25 cellular contexts compared by ENCODE assay signal in the genomic region with DNA sequence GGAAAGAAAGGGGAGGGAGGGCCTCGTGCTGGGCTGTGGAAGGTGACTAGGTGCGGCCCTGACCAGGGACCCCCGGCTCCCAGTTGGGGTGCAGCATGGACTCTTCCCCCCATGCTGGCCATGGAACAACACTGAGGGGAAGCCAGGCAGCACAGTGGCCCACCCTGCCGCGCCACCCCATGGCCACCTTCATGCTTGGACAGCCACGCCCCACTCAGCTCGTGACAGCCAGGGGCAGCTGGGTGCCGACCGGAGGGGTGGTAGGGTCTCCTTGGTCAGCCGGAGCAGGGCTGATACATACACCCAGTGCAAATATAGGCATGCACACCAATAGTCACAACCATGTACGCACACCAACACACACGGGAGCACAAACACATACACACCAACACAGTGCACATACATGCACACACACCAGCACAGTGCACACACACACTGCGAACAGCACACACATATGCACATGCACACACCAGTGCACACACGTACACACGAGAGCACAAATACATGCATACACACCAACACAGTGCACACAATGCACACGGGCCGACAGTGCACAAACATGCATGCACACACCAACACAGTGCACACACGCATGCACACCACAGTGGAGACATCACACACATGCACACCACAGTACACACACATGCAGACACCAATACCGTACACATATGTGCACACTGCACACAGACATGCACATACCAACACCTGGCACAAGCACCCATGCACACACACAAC. TPM values are rescaled to one million over a fixed set of nuclear protein-coding genes. Genes with fewer than 3 reads are reported as not detected.
DNase-seq lines count a peak whose midpoint lies in the region; ATAC-seq, FAIRE-seq and TF ChIP-seq lines count a peak whose summit lies in the region.
"Had no signal": no experiment of that assay in that cellular context is flagged by ENCODE, and none has a peak within 500 bp of the region (broad histone marks: within the 10 kb centered on the region; RNA-seq: fewer than 3 reads in every experiment).

No MANE protein-coding gene starts in this region.

- 91% methylated on average over 19 of the region's 19 CpGs for WGBS in right cardiac atrium

- DNase-seq in WTC11 (ENCODE audit: low spot score) (no peak), neural progenitor cell (ENCODE audit: low spot score) (no peak), urothelium cell line (ENCODE audit: low spot score) (no peak), right cardiac atrium (no peak), NCI-H2196 treated with DMSO at 0.1 percent for 48 hours (lab: John Stamatoyannopoulos, UW; ENCODE audit: unreplicated experiment) (no peak)
- no peak for DNase-seq in stimulated activated CD4-positive, alpha-beta T cell treated with anti-CD3 and anti-CD28 coated beads, Interleukin-15, amount 100 ng/mL, for 24 hours
- DNase-seq: 8988T; ACHN; AML-193; BE2C; CD4-positive, alpha-beta T cell; CD8-positive, alpha-beta memory T cell; DMS53; DMS79 treated with DMSO at 0.1 percent for 48 hours; GF-D8; GOT3; H7; HCEC 1CT had no signal

- H4K20me1 ChIP-seq in neural progenitor cell (ENCODE audit: low read depth) = no peaks in the 10 kb centered on the region

- no peaks in the 10 kb centered on the region for H3K79me2 ChIP-seq in neural progenitor cell (ENCODE audit: low read depth)

- POLR2A ChIA-PET in HEK293 (lab: Yijun Ruan, JAX) (no interaction called here), WTC11 (lab: Charles Lee) (no interaction called here)

- FAIRE-seq in urothelium cell line (lab: Jason Lieb, UNC) = peak; percentile 94
- FAIRE-seq: A549, GM12892 had no signal

- CTCF ChIA-PET in HEK293 (lab: Yijun Ruan, JAX) = no interaction called here
- CTCF ChIA-PET in WTC11 (lab: Charles Lee) = interaction anchor here (1.5 kb wide), 1 partner anchor 13 kb away, joined by 3 read pairs; no protein-coding TSS in a partner anchor

- H3K4me3 Mint-ChIP-seq in WTC11 (no peak overlapping the region), neural progenitor cell (peak overlapping the region; percentile 74)
- H3K4me3 Mint-ChIP-seq: CD14-positive monocyte; CD4-positive, alpha-beta T cell; CD8-positive, alpha-beta memory T cell had no signal

- H3K4me2 ChIP-seq in neural progenitor cell = no peak overlapping the region
- H3K4me2 ChIP-seq: A549; BLaER1 treated with 17β-estradiol and CSF1 and Interleukin-3, amounts not matched to agents 10 nM and 100 nM had no signal

- no peaks in the 10 kb centered on the region for H3K9me3 Mint-ChIP-seq in WTC11
- no peaks in the 10 kb centered on the region for H3K9me3 Mint-ChIP-seq in neural progenitor cell
- H3K9me3 Mint-ChIP-seq: CD4-positive, alpha-beta T cell; CD8-positive, alpha-beta memory T cell had no signal

- H3F3A ChIP-seq in neural progenitor cell (ENCODE audit: low read depth) = no peaks in the 10 kb centered on the region

- TF ChIP-seq CTCF in HEK293 (tag by site-specific recombination; IDR thresholded peaks at IDR 0.05) (no peak), WTC11 (IDR thresholded peaks at IDR 0.05) (no peak), neural progenitor cell (IDR thresholded peaks at IDR 0.05) (no peak)

- H3K36me3 Mint-ChIP-seq in WTC11 (no peaks in the 10 kb centered on the region), neural progenitor cell (no peaks in the 10 kb centered on the region)
- H3K36me3 Mint-ChIP-seq: CD14-positive monocyte; CD8-positive, alpha-beta memory T cell had no signal

- no peaks in the 10 kb centered on the region for H3K4me1 ChIP-seq in HEK293 (ENCODE audit: control insufficient read depth, insufficient read depth, low read length)
- H3K4me1 ChIP-seq in neural progenitor cell = no peaks in the 10 kb centered on the region
- H3K4me1 ChIP-seq in right cardiac atrium (ENCODE audit: control insufficient read depth, insufficient read depth, low read length) = no peaks in the 10 kb centered on the region
- H3K4me1 ChIP-seq: A549, BE2C had no signal

- H2AFZ ChIP-seq in neural progenitor cell (replicated peaks) = no peak overlapping the region

- peak overlapping the region; percentile 31; the same call in 1 of the 2 replicates for H3K27ac Mint-ChIP-seq in WTC11
- peak overlapping the region; percentile 23 for H3K27ac Mint-ChIP-seq in neural progenitor cell
- H3K27ac Mint-ChIP-seq: CD14-positive monocyte; CD4-positive, alpha-beta T cell; CD8-positive, alpha-beta memory T cell had no signal

- H3K4me1 Mint-ChIP-seq in WTC11 (no peaks in the 10 kb centered on the region), neural progenitor cell (peaks cover 17% of the 10 kb centered on the region)
- H3K4me1 Mint-ChIP-seq: CD14-positive monocyte; CD8-positive, alpha-beta memory T cell had no signal

- H3K27me3 Mint-ChIP-seq in WTC11 (ENCODE audit: low read depth) = no peaks in the 10 kb centered on the region
- H3K27me3 Mint-ChIP-seq in neural progenitor cell (ENCODE audit: insufficient read depth, low read depth) = peaks cover 4% of the 10 kb centered on the region

- H3K9me3 ChIP-seq in HEK293 (ENCODE audit: control insufficient read depth, insufficient read depth, low read depth, low read length) (no peaks in the 10 kb centered on the region), neural progenitor cell (ENCODE audit: low read depth) (no peaks in the 10 kb centered on the region), right cardiac atrium (ENCODE audit: control insufficient read depth, low read length) (no peaks in the 10 kb centered on the region)
- H3K9me3 ChIP-seq: A549; BE2C; BLaER1 treated with 17β-estradiol and CSF1 and Interleukin-3, amounts not matched to agents 10 nM and 100 nM had no signal

- H3K27me3 ChIP-seq in neural progenitor cell (no peaks in the 10 kb centered on the region), right cardiac atrium (ENCODE audit: control insufficient read depth, insufficient read depth) (no peaks in the 10 kb centered on the region)
- H3K27me3 ChIP-seq: BE2C; BLaER1 treated with 17β-estradiol and CSF1 and Interleukin-3, amounts not matched to agents 10 nM and 100 nM had no signal

- H3K36me3 ChIP-seq in HEK293 (ENCODE audit: control insufficient read depth in 2 of 2, insufficient read depth in 1 of 2, low read length in 2 of 2) (no peaks in the 10 kb centered on the region), neural progenitor cell (no peaks in the 10 kb centered on the region)
- H3K36me3 ChIP-seq: BE2C; BLaER1 treated with 17β-estradiol and CSF1 and Interleukin-3, amounts not matched to agents 10 nM and 100 nM had no signal

- H3K9ac ChIP-seq in neural progenitor cell = no peak overlapping the region
- H3K9ac ChIP-seq: BLaER1 treated with 17β-estradiol and CSF1 and Interleukin-3, amounts not matched to agents 10 nM and 100 nM had no signal

- no peak for ATAC-seq in WTC11
- no peak for ATAC-seq in right cardiac atrium
- ATAC-seq: A549 had no signal

- intact Hi-C loops in right cardiac atrium (cut with DNase I) = no loop called here

- no peak overlapping the region for H3K27ac ChIP-seq in HEK293 (ENCODE audit: extremely low read depth, low read depth, low read length)
- no peak overlapping the region for H3K27ac ChIP-seq in neural progenitor cell
- H3K27ac ChIP-seq in right cardiac atrium (ENCODE audit: low read length) = no peak overlapping the region
- H3K27ac ChIP-seq: A549; BLaER1 treated with 17β-estradiol and CSF1 and Interleukin-3, amounts not matched to agents 10 nM and 100 nM had no signal

- no peak overlapping the region for H3K4me3 ChIP-seq in HEK293 (ENCODE audit: low read depth, low read length)
- no peak overlapping the region for H3K4me3 ChIP-seq in neural progenitor cell
- H3K4me3 ChIP-seq in right cardiac atrium (ENCODE audit: low read length) = no peak overlapping the region
- H3K4me3 ChIP-seq: A549; BLaER1 treated with 17β-estradiol and CSF1 and Interleukin-3, amounts not matched to agents 10 nM and 100 nM had no signal

TF ChIP-seq in HEK293, 187 proteins besides CTCF, POLR2A, EP300 and RAD21 (continues in another document):
- TF ChIP-seq, protein P1, sequence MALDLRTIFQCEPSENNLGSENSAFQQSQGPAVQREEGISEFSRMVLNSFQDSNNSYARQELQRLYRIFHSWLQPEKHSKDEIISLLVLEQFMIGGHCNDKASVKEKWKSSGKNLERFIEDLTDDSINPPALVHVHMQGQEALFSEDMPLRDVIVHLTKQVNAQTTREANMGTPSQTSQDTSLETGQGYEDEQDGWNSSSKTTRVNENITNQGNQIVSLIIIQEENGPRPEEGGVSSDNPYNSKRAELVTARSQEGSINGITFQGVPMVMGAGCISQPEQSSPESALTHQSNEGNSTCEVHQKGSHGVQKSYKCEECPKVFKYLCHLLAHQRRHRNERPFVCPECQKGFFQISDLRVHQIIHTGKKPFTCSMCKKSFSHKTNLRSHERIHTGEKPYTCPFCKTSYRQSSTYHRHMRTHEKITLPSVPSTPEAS (tag by site-specific recombination; IDR thresholded peaks at IDR 0.05) = peak; percentile 93
- TF ChIP-seq ZNF555 (tag by site-specific recombination; conservative IDR thresholded peaks at IDR 0.05) = no peak
- TF ChIP-seq ZFHX2 (tag by site-specific recombination; conservative IDR thresholded peaks at IDR 0.05) = peak; percentile 14; the same call in 1 of the 2 replicates

TF ChIP-seq in WTC11, 78 proteins besides CTCF, POLR2A, EP300 and RAD21 (continues in another document):
- no peak for TF ChIP-seq ZBTB21 (CRISPR knock-in tag; IDR thresholded peaks at IDR 0.05; ENCODE audit: borderline replicate concordance)
- TF ChIP-seq JUN (CRISPR knock-in tag; IDR thresholded peaks at IDR 0.05) = no peak
- no peak for TF ChIP-seq PRRX2 (CRISPR knock-in tag; IDR thresholded peaks at IDR 0.05)
- TF ChIP-seq, protein P2, sequence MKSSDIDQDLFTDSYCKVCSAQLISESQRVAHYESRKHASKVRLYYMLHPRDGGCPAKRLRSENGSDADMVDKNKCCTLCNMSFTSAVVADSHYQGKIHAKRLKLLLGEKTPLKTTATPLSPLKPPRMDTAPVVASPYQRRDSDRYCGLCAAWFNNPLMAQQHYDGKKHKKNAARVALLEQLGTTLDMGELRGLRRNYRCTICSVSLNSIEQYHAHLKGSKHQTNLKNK (CRISPR knock-in tag; IDR thresholded peaks at IDR 0.05) = no peak
- TF ChIP-seq MXD4 (CRISPR knock-in tag; IDR thresholded peaks at IDR 0.05; ENCODE audit: borderline replicate concordance) = no peak
- no peak for TF ChIP-seq FOXP1 (CRISPR knock-in tag; IDR thresholded peaks at IDR 0.05; ENCODE audit: borderline replicate concordance)

RNA-seq across cellular contexts. Expression of a gene that starts 8.3 kb away (rescaled TPM):
- total RNA-seq in WTC11 (2021) (not detected in 3 replicates), neural progenitor cell (ENCODE audit: low replicate concordance) (not detected in 2 replicates), right cardiac atrium (not detected)
- not detected for polyA plus RNA-seq in right cardiac atrium
- total RNA-seq: CD4-positive, alpha-beta T cell; CD8-positive, alpha-beta memory T cell; Daoy; G401; H7 had no signal
- polyA plus RNA-seq: A549; CD14-positive monocyte; CD8-positive, alpha-beta memory T cell had no signal

RNA-seq across cellular contexts. Expression of a gene that starts 11.0 kb away (rescaled TPM):
- 0.13 to 0.16 TPM (median 0.14 TPM) in 3 replicates for total RNA-seq in WTC11 (2021)
- total RNA-seq in neural progenitor cell (ENCODE audit: low replicate concordance) = not detected in 2 replicates
- total RNA-seq in right cardiac atrium = 1 to 10 TPM in 1 of 4 donors, under 1 TPM in 2, not detected in 1; 0.17 to 1.1 (median 0.32) TPM
- polyA plus RNA-seq in right cardiac atrium = 0.20 TPM
- total RNA-seq: CD8-positive, alpha-beta memory T cell; Daoy; G401 had no signal
- polyA plus RNA-seq: A549, CD14-positive monocyte had no signal

RNA-seq across cellular contexts. Expression of a gene that starts 27.9 kb away (rescaled TPM):
- 1.4 to 2.6 TPM (median 1.7 TPM) in 3 replicates for total RNA-seq in WTC11 (2021)
- total RNA-seq in neural progenitor cell (ENCODE audit: low replicate concordance) = 2.4 and 6.6 TPM in 2 replicates
- total RNA-seq in right cardiac atrium = not detected
- not detected for polyA plus RNA-seq in right cardiac atrium
- total RNA-seq: CD4-positive, alpha-beta T cell; CD8-positive, alpha-beta memory T cell; Daoy; G401; H7 had no signal
- polyA plus RNA-seq: A549; CD14-positive monocyte; CD8-positive, alpha-beta memory T cell had no signal

RNA-seq across cellular contexts. Expression of a gene that starts 51.7 kb away (rescaled TPM):
- total RNA-seq in WTC11 (2021) (0.25 to 0.37 TPM (median 0.27 TPM) in 3 replicates), neural progenitor cell (ENCODE audit: low replicate concordance) (0.12 and 0.80 TPM in 2 replicates), right cardiac atrium (not detected)
- not detected for polyA plus RNA-seq in right cardiac atrium
- total RNA-seq: CD4-positive, alpha-beta T cell; CD8-positive, alpha-beta memory T cell; Daoy; G401; H7 had no signal
- polyA plus RNA-seq: A549; CD14-positive monocyte; CD8-positive, alpha-beta memory T cell had no signal
